23 cellular contexts compared by ENCODE assay signal in the genomic region with DNA sequence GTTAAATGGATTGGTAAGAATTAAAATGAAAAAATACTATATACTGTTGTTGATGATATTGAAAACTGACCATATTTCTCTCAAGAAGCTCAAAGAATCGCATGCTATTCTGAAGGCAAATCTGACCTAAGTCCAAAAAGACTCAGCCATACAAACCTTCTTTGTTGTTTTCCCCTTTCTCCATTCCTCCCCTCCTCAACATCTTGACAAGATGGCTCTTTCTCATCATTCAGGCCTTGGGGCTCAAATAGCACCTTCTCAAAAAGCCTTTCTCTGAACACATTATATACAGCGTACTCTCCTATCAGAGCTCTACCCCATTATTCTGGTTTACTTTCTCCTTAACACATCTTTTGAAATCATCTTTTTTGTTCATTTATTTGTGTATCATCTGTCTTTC.
"Had no signal": no experiment of that assay in that cellular context is flagged by ENCODE, and none has a peak within 500 bp of the region (broad histone marks: within the 10 kb centered on the region; RNA-seq: fewer than 3 reads in every experiment).

No MANE protein-coding gene starts in this region.

- H3K27ac ChIP-seq: cardiac muscle cell, colonic mucosa, hepatocyte, neural progenitor cell, pancreas, psoas muscle, skin epidermis, stomach, suprapubic skin had no signal

- H3K27me3 ChIP-seq: cardiac muscle cell, colonic mucosa, hepatocyte, neural progenitor cell, pancreas, stomach, suprapubic skin, transverse colon had no signal

- H3K4me1 ChIP-seq: colonic mucosa had no signal

- H3K9me3 ChIP-seq: colonic mucosa, pancreas, psoas muscle, stomach, suprapubic skin, transverse colon had no signal

- DNase-seq: cerebellar nuclear complex; colonic mucosa; effector CD8-positive, alpha-beta T cell; foreskin melanocyte; head of caudate nucleus; kidney; left colon; mesendoderm; naive thymus-derived CD4-positive, alpha-beta T cell; occipital lobe; pancreas; psoas muscle; retina; stimulated activated CD4-positive, alpha-beta T cell treated with anti-CD3 and anti-CD28 coated beads, Interleukin-2, amount 100 ng/mL, for 24 hours; stimulated activated naive CD4-positive, alpha-beta T cell; stomach; transverse colon had no signal

- H3K9me3 Mint-ChIP-seq: naive thymus-derived CD4-positive, alpha-beta T cell had no signal

- H3K4me3 Mint-ChIP-seq: naive thymus-derived CD4-positive, alpha-beta T cell; neural progenitor cell had no signal

- H3K27ac Mint-ChIP-seq: naive thymus-derived CD4-positive, alpha-beta T cell; neural progenitor cell had no signal

- H3K4me1 Mint-ChIP-seq: naive thymus-derived CD4-positive, alpha-beta T cell had no signal

- H3K36me3 Mint-ChIP-seq: naive thymus-derived CD4-positive, alpha-beta T cell; neural progenitor cell had no signal

- H3K9ac ChIP-seq: neural progenitor cell had no signal

- H3K36me3 ChIP-seq: cardiac muscle cell, colonic mucosa, neural progenitor cell, pancreas, stomach, suprapubic skin, transverse colon had no signal

- ATAC-seq: left colon; naive thymus-derived CD4-positive, alpha-beta T cell; pancreas; psoas muscle; sciatic nerve had no signal

- H3K4me3 ChIP-seq: cardiac muscle cell, colonic mucosa, hepatocyte, neural progenitor cell, pancreas, psoas muscle, skin epidermis, stomach, suprapubic skin, transverse colon had no signal
